1 cellular context compared by ENCODE assay signal in the genomic region with DNA sequence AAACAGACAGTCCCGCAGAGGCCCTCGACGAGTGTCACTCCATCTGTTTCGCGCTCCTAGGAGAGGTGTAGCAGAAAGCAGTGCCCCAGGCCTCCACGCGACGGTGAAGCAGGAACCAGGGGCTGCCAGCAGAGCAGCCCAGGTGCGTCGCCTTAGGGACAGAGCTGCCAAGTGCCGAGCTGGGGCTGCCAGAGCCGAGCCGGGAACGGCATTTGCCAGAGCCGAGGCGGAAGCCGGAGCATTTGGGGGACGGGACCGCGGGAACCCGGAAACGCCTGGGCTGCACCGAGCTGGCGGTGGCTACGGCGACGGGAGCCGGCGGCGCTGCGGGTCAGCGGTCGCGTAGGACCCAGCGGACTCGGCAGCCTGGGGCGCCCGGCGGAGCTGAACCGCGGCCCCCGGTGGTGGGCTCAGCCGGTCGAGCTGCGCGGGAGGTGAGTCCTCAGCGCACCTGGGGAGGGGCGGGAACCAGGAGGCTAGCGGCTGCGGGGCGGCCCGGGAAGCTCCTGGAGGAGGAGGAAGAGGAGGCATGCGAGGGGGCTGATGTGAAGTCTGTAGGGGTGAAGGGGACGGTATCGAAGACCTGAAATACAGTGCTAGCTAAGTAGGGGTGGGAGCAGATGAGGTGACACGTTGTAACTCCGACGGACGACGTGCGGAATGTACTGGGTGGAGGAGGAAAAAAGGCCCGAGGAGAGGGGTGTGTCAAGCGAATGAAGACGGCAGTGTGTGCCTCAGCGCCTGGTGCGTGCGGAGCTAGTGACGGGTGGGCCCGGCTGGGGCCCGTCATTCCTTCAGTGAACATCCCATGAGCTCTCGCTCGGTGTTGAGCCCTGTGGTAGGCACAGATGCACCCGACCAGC.
TF ChIP-seq lines count a peak whose summit lies in the region.

Gene SLC35A3, plus strand, starts transcription at position 268 of the 863 bp plus-strand sequence. CDS start 23,559 bp downstream, outside the sequence.

TF ChIP-seq in K562, 482 proteins besides CTCF, POLR2A, EP300 and RAD21 (continued from another document and continues in another):
- TF ChIP-seq, protein P1, sequence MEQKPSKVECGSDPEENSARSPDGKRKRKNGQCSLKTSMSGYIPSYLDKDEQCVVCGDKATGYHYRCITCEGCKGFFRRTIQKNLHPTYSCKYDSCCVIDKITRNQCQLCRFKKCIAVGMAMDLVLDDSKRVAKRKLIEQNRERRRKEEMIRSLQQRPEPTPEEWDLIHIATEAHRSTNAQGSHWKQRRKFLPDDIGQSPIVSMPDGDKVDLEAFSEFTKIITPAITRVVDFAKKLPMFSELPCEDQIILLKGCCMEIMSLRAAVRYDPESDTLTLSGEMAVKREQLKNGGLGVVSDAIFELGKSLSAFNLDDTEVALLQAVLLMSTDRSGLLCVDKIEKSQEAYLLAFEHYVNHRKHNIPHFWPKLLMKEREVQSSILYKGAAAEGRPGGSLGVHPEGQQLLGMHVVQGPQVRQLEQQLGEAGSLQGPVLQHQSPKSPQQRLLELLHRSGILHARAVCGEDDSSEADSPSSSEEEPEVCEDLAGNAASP (IDR thresholded peaks at IDR 0.05), result no peak
- TF ChIP-seq KAT8 (IDR thresholded peaks at IDR 0.05; ENCODE audit: low read depth) (no peak), REST (CRISPR knock-in tag; IDR thresholded peaks at IDR 0.05; ENCODE audit: low read depth) (no peak), RBM15 (IDR thresholded peaks at IDR 0.05; ENCODE audit: insufficient read depth, low read length) (no peak), GMEB1 (CRISPR knock-in tag; IDR thresholded peaks at IDR 0.05) (peak; percentile 69), ZBTB7A (IDR thresholded peaks at IDR 0.05; ENCODE audit: borderline replicate concordance, control insufficient read depth, low read depth, low read length) (peak; percentile 47; the same call in 1 of the 2 replicates), IRF2 (CRISPR knock-in tag; IDR thresholded peaks at IDR 0.05) (no peak), ELF2 (CRISPR knock-in tag; IDR thresholded peaks at IDR 0.05) (peak; percentile 98), CC2D1A (IDR thresholded peaks at IDR 0.05) (no peak), PHF20 (IDR thresholded peaks at IDR 0.05; ENCODE audit: partially characterized antibody) (peak; percentile 94), GTF2B (IDR thresholded peaks at IDR 0.05; ENCODE audit: extremely low read depth, insufficient read length) (no peak), FOXO4 (CRISPR knock-in tag; IDR thresholded peaks at IDR 0.05) (no peak), KHSRP (IDR thresholded peaks at IDR 0.05) (no peak), ZNF3 (CRISPR knock-in tag; IDR thresholded peaks at IDR 0.05) (no peak), E2F5 (CRISPR knock-in tag; IDR thresholded peaks at IDR 0.05) (no peak), BCOR (IDR thresholded peaks at IDR 0.05) (peak; percentile 10; the same call in 1 of the 2 replicates), MAZ (CRISPR knock-in tag; conservative IDR thresholded peaks at IDR 0.05 in 1 of 2, IDR thresholded peaks at IDR 0.05 in 1 of 2) (peak; percentile 72 to 91), MAFF (IDR thresholded peaks at IDR 0.05; ENCODE audit: low read length) (no peak), ZNF431 (CRISPR knock-in tag; IDR thresholded peaks at IDR 0.05) (0 out of 2 replicates have a peak, but pooled peaks have one; percentile 67), PPARD (CRISPR knock-in tag; IDR thresholded peaks at IDR 0.05) (no peak), TAF15 (IDR thresholded peaks at IDR 0.05; ENCODE audit: low read depth, low read length) (no peak), NFRKB (IDR thresholded peaks at IDR 0.05; ENCODE audit: low read depth) (peak; percentile 77; the same call in 1 of the 2 replicates), MYBL2 (IDR thresholded peaks at IDR 0.05; ENCODE audit: low read depth) (no peak), MYBL2 (CRISPR knock-in tag; IDR thresholded peaks at IDR 0.05; ENCODE audit: borderline replicate concordance) (no peak), ZNF589 (CRISPR knock-in tag; IDR thresholded peaks at IDR 0.05; ENCODE audit: low read depth) (no peak), SAFB (IDR thresholded peaks at IDR 0.05; ENCODE audit: borderline replicate concordance, low read depth, low read length) (no peak), EHMT2 (IDR thresholded peaks at IDR 0.05) (no peak), RFX5 (IDR thresholded peaks at IDR 0.05; ENCODE audit: low read depth, low read length) (no peak), TEAD4 (IDR thresholded peaks at IDR 0.05; ENCODE audit: low read length) (peak; percentile 37; the same call in 1 of the 2 replicates), TEAD4 (CRISPR knock-in tag; IDR thresholded peaks at IDR 0.05; ENCODE audit: borderline replicate concordance) (no peak), MYNN (IDR thresholded peaks at IDR 0.05) (0 out of 2 replicates have a peak, but pooled peaks have one; percentile 38), MYNN (CRISPR knock-in tag; IDR thresholded peaks at IDR 0.05) (no peak), KLF6 (CRISPR knock-in tag; IDR thresholded peaks at IDR 0.05; ENCODE audit: borderline replicate concordance) (no peak), ZEB2 (IDR thresholded peaks at IDR 0.05) (peak; percentile 98), TFAM (CRISPR knock-in tag; conservative IDR thresholded peaks at IDR 0.05) (no peak), KDM4B (IDR thresholded peaks at IDR 0.05; ENCODE audit: borderline replicate concordance in 2 of 2, low read depth in 1 of 2) (no peak), CREB3 (tag; conservative IDR thresholded peaks at IDR 0.05; ENCODE audit: low read depth) (no peak), E2F4 (CRISPR knock-in tag; IDR thresholded peaks at IDR 0.05; ENCODE audit: low read depth) (no peak), TAF9B (IDR thresholded peaks at IDR 0.05; ENCODE audit: partially characterized antibody) (peak; percentile 89)
- TF ChIP-seq, protein P2, sequence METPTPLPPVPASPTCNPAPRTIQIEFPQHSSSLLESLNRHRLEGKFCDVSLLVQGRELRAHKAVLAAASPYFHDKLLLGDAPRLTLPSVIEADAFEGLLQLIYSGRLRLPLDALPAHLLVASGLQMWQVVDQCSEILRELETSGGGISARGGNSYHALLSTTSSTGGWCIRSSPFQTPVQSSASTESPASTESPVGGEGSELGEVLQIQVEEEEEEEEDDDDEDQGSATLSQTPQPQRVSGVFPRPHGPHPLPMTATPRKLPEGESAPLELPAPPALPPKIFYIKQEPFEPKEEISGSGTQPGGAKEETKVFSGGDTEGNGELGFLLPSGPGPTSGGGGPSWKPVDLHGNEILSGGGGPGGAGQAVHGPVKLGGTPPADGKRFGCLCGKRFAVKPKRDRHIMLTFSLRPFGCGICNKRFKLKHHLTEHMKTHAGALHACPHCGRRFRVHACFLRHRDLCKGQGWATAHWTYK (CRISPR knock-in tag; IDR thresholded peaks at IDR 0.05), result no peak
- TF ChIP-seq, protein P3, sequence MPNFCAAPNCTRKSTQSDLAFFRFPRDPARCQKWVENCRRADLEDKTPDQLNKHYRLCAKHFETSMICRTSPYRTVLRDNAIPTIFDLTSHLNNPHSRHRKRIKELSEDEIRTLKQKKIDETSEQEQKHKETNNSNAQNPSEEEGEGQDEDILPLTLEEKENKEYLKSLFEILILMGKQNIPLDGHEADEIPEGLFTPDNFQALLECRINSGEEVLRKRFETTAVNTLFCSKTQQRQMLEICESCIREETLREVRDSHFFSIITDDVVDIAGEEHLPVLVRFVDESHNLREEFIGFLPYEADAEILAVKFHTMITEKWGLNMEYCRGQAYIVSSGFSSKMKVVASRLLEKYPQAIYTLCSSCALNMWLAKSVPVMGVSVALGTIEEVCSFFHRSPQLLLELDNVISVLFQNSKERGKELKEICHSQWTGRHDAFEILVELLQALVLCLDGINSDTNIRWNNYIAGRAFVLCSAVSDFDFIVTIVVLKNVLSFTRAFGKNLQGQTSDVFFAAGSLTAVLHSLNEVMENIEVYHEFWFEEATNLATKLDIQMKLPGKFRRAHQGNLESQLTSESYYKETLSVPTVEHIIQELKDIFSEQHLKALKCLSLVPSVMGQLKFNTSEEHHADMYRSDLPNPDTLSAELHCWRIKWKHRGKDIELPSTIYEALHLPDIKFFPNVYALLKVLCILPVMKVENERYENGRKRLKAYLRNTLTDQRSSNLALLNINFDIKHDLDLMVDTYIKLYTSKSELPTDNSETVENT (CRISPR knock-in tag; IDR thresholded peaks at IDR 0.05), result no peak; the same call in 1 of the 2 replicates
- TF ChIP-seq, protein P4, sequence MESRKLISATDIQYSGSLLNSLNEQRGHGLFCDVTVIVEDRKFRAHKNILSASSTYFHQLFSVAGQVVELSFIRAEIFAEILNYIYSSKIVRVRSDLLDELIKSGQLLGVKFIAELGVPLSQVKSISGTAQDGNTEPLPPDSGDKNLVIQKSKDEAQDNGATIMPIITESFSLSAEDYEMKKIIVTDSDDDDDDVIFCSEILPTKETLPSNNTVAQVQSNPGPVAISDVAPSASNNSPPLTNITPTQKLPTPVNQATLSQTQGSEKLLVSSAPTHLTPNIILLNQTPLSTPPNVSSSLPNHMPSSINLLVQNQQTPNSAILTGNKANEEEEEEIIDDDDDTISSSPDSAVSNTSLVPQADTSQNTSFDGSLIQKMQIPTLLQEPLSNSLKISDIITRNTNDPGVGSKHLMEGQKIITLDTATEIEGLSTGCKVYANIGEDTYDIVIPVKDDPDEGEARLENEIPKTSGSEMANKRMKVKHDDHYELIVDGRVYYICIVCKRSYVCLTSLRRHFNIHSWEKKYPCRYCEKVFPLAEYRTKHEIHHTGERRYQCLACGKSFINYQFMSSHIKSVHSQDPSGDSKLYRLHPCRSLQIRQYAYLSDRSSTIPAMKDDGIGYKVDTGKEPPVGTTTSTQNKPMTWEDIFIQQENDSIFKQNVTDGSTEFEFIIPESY (CRISPR knock-in tag; IDR thresholded peaks at IDR 0.05), result no peak
